8 cellular contexts compared by ENCODE assay signal in genomic region chr18:35040988-35041751, GRCh38. TPM values are rescaled to one million over a fixed set of nuclear protein-coding genes. Genes with fewer than 3 reads are reported as not detected.
A peak's percentile ranks its signal among the peaks of the same experiment; 100 is the strongest.
DNase-seq lines count a peak whose midpoint lies in the region; ATAC-seq and TF ChIP-seq lines count a peak whose summit lies in the region.

TSS of gene MAPRE2 (plus strand) at chr18:35041413. CDS start at chr18:35041540, 127 bp downstream.

- peak; percentile 96 for DNase-seq in EH (ENCODE audit: low read depth)
- peak; percentile 97 for DNase-seq in H4 (ENCODE audit: low spot score)
- peak; percentile 94 for DNase-seq in LoVo (ENCODE audit: low spot score)
- DNase-seq in RWPE2 (ENCODE audit: low spot score): peak; percentile 94
- DNase-seq in activated T-helper 9 cell treated with anti-CD3 and anti-CD28 coated beads, Interleukin-2, amount 50 U/mL, for 16 hours (ENCODE audit: low read depth): peak; percentile 99
- peak; percentile 95 for DNase-seq in fibroblast of peridontal ligament (ENCODE audit: extremely low read depth)
- DNase-seq in natural killer cell treated with Interleukin-12 subunit alpha and Interleukin-12 subunit beta and Interleukin-15 and Interleukin-18, amount 100 ng/mL, for 72 hours (ENCODE audit: low spot score): peak; percentile 100
- DNase-seq in stimulated activated naive CD8-positive, alpha-beta T cell treated with anti-CD3 and anti-CD28 coated beads, Interleukin-15, Interleukin-2, amounts not matched to agents 100 U/mL and 50 U/mL, for 24 hours: peak; percentile 100

- no peaks in the 10 kb centered on the region for H3K9me3 ChIP-seq in RWPE2 (ENCODE audit: severe bottlenecking)

- peak; percentile 94 for ATAC-seq in RWPE2 (ENCODE audit: low read depth)
- ATAC-seq in natural killer cell treated with Interleukin-12 subunit alpha and Interleukin-12 subunit beta and Interleukin-15 and Interleukin-18, amount 100 ng/mL, for 72 hours: peak; percentile 93 to 95
- peak; percentile 83 for ATAC-seq in stimulated activated naive CD8-positive, alpha-beta T cell treated with anti-CD3 and anti-CD28 coated beads, Interleukin-15, Interleukin-2, amounts not matched to agents 100 U/mL and 50 U/mL, for 24 hours

- H3K9me3 Mint-ChIP-seq in natural killer cell treated with Interleukin-12 subunit alpha and Interleukin-12 subunit beta and Interleukin-15 and Interleukin-18, amount 100 ng/mL, for 72 hours: no peaks in the 10 kb centered on the region

- H3K4me3 ChIP-seq in RWPE2 (ENCODE audit: severe bottlenecking): peak within 1 kb of the TSS; percentile 49

- no peaks in the 10 kb centered on the region for H3K36me3 Mint-ChIP-seq in natural killer cell treated with Interleukin-12 subunit alpha and Interleukin-12 subunit beta and Interleukin-15 and Interleukin-18, amount 100 ng/mL, for 72 hours

- peak within 1 kb of the TSS; percentile 96 for H3K4me3 Mint-ChIP-seq in natural killer cell treated with Interleukin-12 subunit alpha and Interleukin-12 subunit beta and Interleukin-15 and Interleukin-18, amount 100 ng/mL, for 72 hours

- H3K4me1 Mint-ChIP-seq in natural killer cell treated with Interleukin-12 subunit alpha and Interleukin-12 subunit beta and Interleukin-15 and Interleukin-18, amount 100 ng/mL, for 72 hours (ENCODE audit: low read depth in 2 of 2): peaks cover 78 to 88% of the 10 kb centered on the region in 2 donors

- no peak for TF ChIP-seq CTCF in RWPE2 (IDR thresholded peaks at IDR 0.05; ENCODE audit: poor library complexity, severe bottlenecking)

- H3K27ac Mint-ChIP-seq in natural killer cell treated with Interleukin-12 subunit alpha and Interleukin-12 subunit beta and Interleukin-15 and Interleukin-18, amount 100 ng/mL, for 72 hours: peak within 1 kb of the TSS; percentile 88 to 98

- H3K27ac ChIP-seq in RWPE2 (ENCODE audit: poor library complexity, severe bottlenecking): no peak within 1 kb of the TSS

- H3K27me3 Mint-ChIP-seq in natural killer cell treated with Interleukin-12 subunit alpha and Interleukin-12 subunit beta and Interleukin-15 and Interleukin-18, amount 100 ng/mL, for 72 hours: no peaks in the 10 kb centered on the region

- H3K27me3 ChIP-seq in RWPE2 (ENCODE audit: insufficient read depth, poor library complexity, severe bottlenecking): no peaks in the 10 kb centered on the region

- H3K4me1 ChIP-seq in RWPE2 (ENCODE audit: insufficient read depth, poor library complexity, severe bottlenecking): peaks cover 5% of the 10 kb centered on the region

- no peaks in the 10 kb centered on the region for H3K36me3 ChIP-seq in RWPE2 (ENCODE audit: low read depth)

RNA-seq across cellular contexts. Expression of gene MAPRE2, which starts in this region (rescaled TPM):
- 20.7 and 32.6 TPM in 2 replicates for total RNA-seq in H4 (2014; rRNA removed; shearing (Covaris generic))
- 10 to 100 TPM; 32.8 to 44.4 TPM for total RNA-seq in natural killer cell treated with Interleukin-12 subunit alpha and Interleukin-12 subunit beta and Interleukin-15 and Interleukin-18, amount 100 ng/mL, for 72 hours
